ENCODE assay signal across 8 cellular contexts in genomic region chr15:74937226-74937601, GRCh38. TPM values are rescaled to one million over a fixed set of nuclear protein-coding genes. Genes with fewer than 3 reads are reported as not detected.
DNase-seq lines count a peak whose midpoint lies in the region; ATAC-seq and TF ChIP-seq lines count a peak whose summit lies in the region.

No MANE protein-coding gene starts in this region.

- no peaks in the 10 kb centered on the region for H3K36me3 Mint-ChIP-seq in chondrocyte (ENCODE audit: low read depth)

- in situ Hi-C loops in GM13976 (cut with MboI; ENCODE audit: low sequenced_read_pairs, unreplicated experiment) = loop anchor here (25.0 kb wide), 1 partner anchor 300 kb away; no protein-coding TSS in a partner anchor

- no peaks in the 10 kb centered on the region for H3K9me3 ChIP-seq in mucosa of stomach (ENCODE audit: control insufficient read depth, low read length)

- ATAC-seq in HG02571 (IDR thresholded peaks at IDR 0.05; ENCODE audit: unreplicated experiment) = no peak
- no peak for ATAC-seq in GM18909 (IDR thresholded peaks at IDR 0.05; ENCODE audit: poor library complexity, unreplicated experiment)

- no peaks in the 10 kb centered on the region for H3K27me3 Mint-ChIP-seq in chondrocyte (ENCODE audit: low read depth)

- H3K36me3 ChIP-seq in mucosa of stomach (ENCODE audit: control insufficient read depth, insufficient read depth, low read length) = no peaks in the 10 kb centered on the region

- peak overlapping the region; percentile 86 for H3K9ac ChIP-seq in mucosa of stomach (ENCODE audit: low read length)

- TF ChIP-seq CTCF in GM12865 (IDR thresholded peaks at IDR 0.05; ENCODE audit: insufficient read depth, low read depth, low read length, missing control alignments) = no peak
- no peak for TF ChIP-seq CTCF in chondrocyte (IDR thresholded peaks at IDR 0.05)
- no peak for TF ChIP-seq CTCF in GM13976 (IDR thresholded peaks at IDR 0.05; ENCODE audit: borderline replicate concordance, control extremely low read depth, extremely low read depth, insufficient read depth, missing control alignments)

- H3K27ac Mint-ChIP-seq in chondrocyte (ENCODE audit: unreplicated experiment) = peak overlapping the region; percentile 81

- peaks cover 14% of the 10 kb centered on the region for H3K4me1 ChIP-seq in mucosa of stomach (ENCODE audit: control insufficient read depth, insufficient read depth, low read length)

- H3K27me3 ChIP-seq in mucosa of stomach (ENCODE audit: control insufficient read depth, insufficient read depth, low read length) = no peaks in the 10 kb centered on the region

- no peak for DNase-seq in GM12865 (ENCODE audit: low read depth)
- DNase-seq in NAMALWA (ENCODE audit: low spot score) = peak; percentile 58
- no peak for DNase-seq in chondrocyte (ENCODE audit: low spot score)
- no peak for DNase-seq in GM13976 (ENCODE audit: low spot score)
- no peak for DNase-seq in GOT3 (lab: John Stamatoyannopoulos, UW)

- no peaks in the 10 kb centered on the region for H3K9me3 Mint-ChIP-seq in chondrocyte (ENCODE audit: low read depth)

- H3K4me3 Mint-ChIP-seq in chondrocyte (ENCODE audit: unreplicated experiment) = peak overlapping the region; percentile 81

- H3K4me1 Mint-ChIP-seq in chondrocyte (ENCODE audit: low read depth) = peaks cover 16% of the 10 kb centered on the region

- H3K4me3 ChIP-seq in GM12865 (ENCODE audit: low read depth, low read length) = peak overlapping the region; percentile 73
- peak overlapping the region; percentile 86 for H3K4me3 ChIP-seq in mucosa of stomach (ENCODE audit: low read length)

RNA-seq across cellular contexts. Expression of gene COX5A, which starts 0.7 kb away (rescaled TPM):
- 126 to 133 TPM (median 131 TPM) in 3 replicates for total RNA-seq in chondrocyte

RNA-seq across cellular contexts. Expression of gene RPP25, which starts 19.4 kb away (rescaled TPM):
- 12.2 to 17.8 TPM (median 17.7 TPM) in 3 replicates for total RNA-seq in chondrocyte

RNA-seq across cellular contexts. Expression of gene FAM219B, which starts 30.6 kb away (rescaled TPM):
- 78.0 to 97.6 TPM (median 89.9 TPM) in 3 replicates for total RNA-seq in chondrocyte

RNA-seq across cellular contexts. Expression of gene MPI, which starts 47.4 kb away (rescaled TPM):
- total RNA-seq in chondrocyte = 27.6 to 29.2 TPM (median 28.2 TPM) in 3 replicates

RNA-seq across cellular contexts. Expression of gene SCAMP5, which starts 58.1 kb away (rescaled TPM):
- total RNA-seq in chondrocyte = 20.6 to 29.3 TPM (median 22.4 TPM) in 3 replicates
